Comparison of ENCODE assay signal across 8 cellular contexts in genomic region chr15:31472636-31473383, GRCh38.
DNase-seq lines count a peak whose midpoint lies in the region; ATAC-seq, FAIRE-seq and TF ChIP-seq lines count a peak whose summit lies in the region.

No MANE protein-coding gene starts in this region.

- peaks cover 3 to 12% of the 10 kb centered on the region in 2 donors for H3K4me1 ChIP-seq in thyroid gland

- H3K27me3 ChIP-seq in thyroid gland: no peaks in the 10 kb centered on the region

- no peak for TF ChIP-seq CTCF in thyroid gland (IDR thresholded peaks at IDR 0.05)

- DNase-seq in GM12891 (ENCODE audit: insufficient read length, low spot score): peak; percentile 70
- peak; percentile 81 for DNase-seq in activated naive CD4-positive, alpha-beta T cell treated with anti-CD3 and anti-CD28 coated beads for 36 hours
- DNase-seq in immature natural killer cell: peak; percentile 67 to 74 (median 68)
- peak; percentile 43 to 64 for DNase-seq in thyroid gland
- no peak for DNase-seq in kidney glomerular epithelial cell (lab: John Stamatoyannopoulos, UW)
- DNase-seq in frontal cortex (ENCODE audit: low spot score in 2 of 2): no peak

- 20 to 22% methylated on average over 8 of the region's 8 CpGs for WGBS in thyroid gland, 2 donors

- H3K27me3 Mint-ChIP-seq in IgD-negative memory B cell (no peaks in the 10 kb centered on the region), immature natural killer cell (ENCODE audit: low read depth in 3 of 3) (peaks cover 0 to 3% (median 0%) of the 10 kb centered on the region in 3 donors)
- no peaks in the 10 kb centered on the region for H3K27me3 Mint-ChIP-seq in activated naive CD4-positive, alpha-beta T cell treated with anti-CD3 and anti-CD28 coated beads for 36 hours (ENCODE audit: low read depth)

- no peaks in the 10 kb centered on the region for H3K9me3 ChIP-seq in thyroid gland

- H3K36me3 ChIP-seq in thyroid gland: no peaks in the 10 kb centered on the region

- TF ChIP-seq POLR2A in GM12891 (IDR thresholded peaks at IDR 0.05; ENCODE audit: low read depth, low read length) (no peak), thyroid gland (IDR thresholded peaks at IDR 0.05) (no peak)

- no peaks in the 10 kb centered on the region for H3K9me3 Mint-ChIP-seq in IgD-negative memory B cell
- peaks cover 2% of the 10 kb centered on the region for H3K9me3 Mint-ChIP-seq in activated naive CD4-positive, alpha-beta T cell treated with anti-CD3 and anti-CD28 coated beads for 36 hours
- H3K9me3 Mint-ChIP-seq in immature natural killer cell: no peaks in the 10 kb centered on the region

- FAIRE-seq in GM12891 (lab: Jason Lieb, UNC) (peak; percentile 98), frontal cortex (lab: Jason Lieb, UNC) (no peak)

- peak overlapping the region; percentile 61 to 97 (median 86) for H3K27ac Mint-ChIP-seq in IgD-negative memory B cell
- H3K27ac Mint-ChIP-seq in activated naive CD4-positive, alpha-beta T cell treated with anti-CD3 and anti-CD28 coated beads for 36 hours: peak overlapping the region; percentile 94
- peak overlapping the region; percentile 72 to 91 (median 90) for H3K27ac Mint-ChIP-seq in immature natural killer cell

- no peak overlapping the region for H3K4me3 ChIP-seq in thyroid gland (replicated peaks in 1 of 3)

- CTCF ChIA-PET in activated naive CD4-positive, alpha-beta T cell treated with anti-CD3 and anti-CD28 coated beads for 36 hours (lab: Charles Lee): interaction anchor here (1.0 to 6.8 kb wide), 9 partner anchors 12 to 127 kb away, joined by 3 to 50 read pairs (median 12); no protein-coding TSS in a partner anchor

- ATAC-seq in GM21529 (IDR thresholded peaks at IDR 0.05; ENCODE audit: unreplicated experiment): peak; percentile 91

- peak overlapping the region; percentile 55 to 90 (median 84) for H3K4me3 Mint-ChIP-seq in IgD-negative memory B cell
- peak overlapping the region; percentile 64 for H3K4me3 Mint-ChIP-seq in activated naive CD4-positive, alpha-beta T cell treated with anti-CD3 and anti-CD28 coated beads for 36 hours
- H3K4me3 Mint-ChIP-seq in immature natural killer cell: peak overlapping the region; percentile 69 to 85 (median 74)

- H3K36me3 Mint-ChIP-seq in IgD-negative memory B cell (peaks cover under 1% of the 10 kb centered on the region), immature natural killer cell (peaks cover 0 to 4% (median 4%) of the 10 kb centered on the region in 3 donors)
- H3K36me3 Mint-ChIP-seq in activated naive CD4-positive, alpha-beta T cell treated with anti-CD3 and anti-CD28 coated beads for 36 hours (ENCODE audit: low read depth): peaks cover 5% of the 10 kb centered on the region

- peaks cover 21 to 35% (median 26%) of the 10 kb centered on the region in 3 donors for H3K4me1 Mint-ChIP-seq in IgD-negative memory B cell
- H3K4me1 Mint-ChIP-seq in activated naive CD4-positive, alpha-beta T cell treated with anti-CD3 and anti-CD28 coated beads for 36 hours (ENCODE audit: low read depth): peaks cover 44% of the 10 kb centered on the region
- peaks cover 50 to 52% of the 10 kb centered on the region in 2 donors for H3K4me1 Mint-ChIP-seq in immature natural killer cell

- intact Hi-C loops in activated naive CD4-positive, alpha-beta T cell treated with anti-CD3 and anti-CD28 coated beads for 36 hours (cut with micrococcal nuclease): loop anchor here (1.0 to 5.0 kb wide), 6 partner anchors 14 to 206 kb away; no protein-coding TSS in a partner anchor
- intact Hi-C loops in thyroid gland (cut with DNase I): no loop called here

- peak overlapping the region in 1 of 3 donors; percentile 63 for H3K27ac ChIP-seq in thyroid gland

TF ChIP-seq in GM12891, 5 proteins besides CTCF, POLR2A, EP300 and RAD21:
- peak; percentile 97 for TF ChIP-seq POU2F2 (IDR thresholded peaks at IDR 0.05; ENCODE audit: low read depth, low read length)
- TF ChIP-seq PAX5 (IDR thresholded peaks at IDR 0.05; ENCODE audit: insufficient read depth, low read length, severe bottlenecking): no peak
- TF ChIP-seq TAF1 (IDR thresholded peaks at IDR 0.05; ENCODE audit: low read depth, low read length): no peak
- TF ChIP-seq SPI1 (IDR thresholded peaks at IDR 0.05; ENCODE audit: low read depth, low read length): no peak
- TF ChIP-seq POLR2AphosphoS5 (IDR thresholded peaks at IDR 0.05; ENCODE audit: low read depth, low read length): 0 out of 2 replicates have a peak, but pooled peaks have one; percentile 42

Comparison
In these comparisons a context has a peak if more than half of its experiments do, and no peak if none do; other contexts are left out.
1. DNase-seq: peak in GM12891 (single experiment), activated naive CD4-positive, alpha-beta T cell treated with anti-CD3 and anti-CD28 coated beads for 36 hours (single experiment), immature natural killer cell (3 of 3) and thyroid gland (2 of 2); none in kidney glomerular epithelial cell (single experiment) and frontal cortex (0 of 2).
2. Peak in every context shown above with its lines, with median percentiles within 50 percentile points of each other: H3K27ac Mint-ChIP-seq and H3K4me3 Mint-ChIP-seq.